1 cellular context compared by ENCODE assay signal in the genomic region with DNA sequence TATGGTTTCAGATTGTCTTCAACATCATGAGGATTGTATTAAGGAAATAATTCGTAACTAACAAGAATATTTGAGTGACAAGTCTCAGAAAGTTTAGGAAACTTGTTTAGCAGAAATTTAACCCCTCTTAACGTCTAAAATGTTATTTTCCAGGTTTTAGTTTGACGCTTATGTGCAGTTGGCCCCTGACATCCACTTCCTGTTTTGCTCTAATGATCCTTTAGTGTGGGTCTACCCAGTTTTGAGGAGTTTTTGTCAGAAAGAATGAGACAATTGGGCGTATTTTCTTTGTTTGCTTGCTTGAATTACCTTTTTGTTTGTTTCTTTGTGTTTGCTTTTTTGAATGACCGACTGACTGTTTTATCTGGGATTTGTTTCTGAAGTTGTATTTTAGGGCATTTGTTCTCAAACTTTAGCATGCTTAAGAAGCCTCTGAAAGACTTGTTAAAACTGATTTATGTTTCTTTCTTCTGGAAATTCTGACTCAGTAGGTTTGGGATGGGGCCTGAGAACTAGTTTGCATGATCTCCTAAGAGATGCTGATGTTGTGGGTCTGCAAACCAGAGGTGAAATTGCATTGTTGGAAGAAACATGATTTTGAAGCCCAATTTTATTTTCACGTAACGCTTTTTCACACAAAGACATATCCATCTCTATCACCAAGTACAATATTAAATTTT.
TF ChIP-seq lines count a peak whose summit lies in the region.

No MANE protein-coding gene starts in this region.

TF ChIP-seq in endothelial cell of umbilical vein, 7 proteins besides CTCF, POLR2A, EP300 and RAD21 (continued from another document):
- TF ChIP-seq POLR2AphosphoS5 (IDR thresholded peaks at IDR 0.05; ENCODE audit: insufficient read depth, low read depth, low read length) (no peak), MYC (IDR thresholded peaks at IDR 0.05; ENCODE audit: low read depth, low read length) (no peak)
